In genomic region chr5:79075646-79076426, GRCh38 we compare ENCODE assay signal across 29 cellular contexts. TPM values are rescaled to one million over a fixed set of nuclear protein-coding genes. Genes with fewer than 3 reads are reported as not detected.
A peak's percentile ranks its signal among the peaks of the same experiment; 100 is the strongest.
DNase-seq lines count a peak whose midpoint lies in the region; ATAC-seq, FAIRE-seq and TF ChIP-seq lines count a peak whose summit lies in the region.
"Had no signal": no experiment of that assay in that cellular context is flagged by ENCODE, and none has a peak within 500 bp of the region (broad histone marks: within the 10 kb centered on the region; RNA-seq: fewer than 3 reads in every experiment).

No MANE protein-coding gene starts in this region.

- peak; percentile 4 for TF ChIP-seq CTCF in DND-41 (IDR thresholded peaks at IDR 0.05; ENCODE audit: borderline replicate concordance, extremely low read depth, low read length, poor library complexity, severe bottlenecking)
- TF ChIP-seq CTCF in GM23338 (conservative IDR thresholded peaks at IDR 0.05; ENCODE audit: low read depth in 2 of 2) = peak; percentile 17 to 38; a peak in 3 of 4 replicates
- TF ChIP-seq CTCF in GM12878 (IDR thresholded peaks at IDR 0.05 in 2 of 3, conservative IDR thresholded peaks at IDR 0.05 in 1 of 3; ENCODE audit: control insufficient read depth in 2 of 3, extremely low read depth in 1 of 3, insufficient read depth in 1 of 3, low read depth in 3 of 3, low read length in 3 of 3) = no peak

- no peaks in the 10 kb centered on the region for H3K27me3 ChIP-seq in DND-41 (ENCODE audit: insufficient read depth, low read length, poor library complexity)
- H3K27me3 ChIP-seq in GM23338 (ENCODE audit: insufficient read depth) = no peaks in the 10 kb centered on the region
- no peaks in the 10 kb centered on the region; a peak in 1 of 4 replicates for H3K27me3 ChIP-seq in GM12878 (replicated peaks in 1 of 2; ENCODE audit: control insufficient read depth in 2 of 2, insufficient read depth in 2 of 2, low read length in 1 of 2)
- H3K27me3 ChIP-seq: body of pancreas had no signal

- H3K79me2 ChIP-seq in DND-41 (ENCODE audit: insufficient read depth, low read length) (no peaks in the 10 kb centered on the region), GM23338 (replicated peaks; ENCODE audit: insufficient read depth) (no peaks in the 10 kb centered on the region), GM12878 (ENCODE audit: control insufficient read depth, insufficient read depth, low read length) (no peaks in the 10 kb centered on the region)

- no peaks in the 10 kb centered on the region for H3K36me3 ChIP-seq in DND-41 (ENCODE audit: insufficient read depth, low read length)
- no peaks in the 10 kb centered on the region for H3K36me3 ChIP-seq in GM23338 (ENCODE audit: insufficient read depth)
- no peaks in the 10 kb centered on the region for H3K36me3 ChIP-seq in GM12878 (ENCODE audit: control insufficient read depth in 2 of 2, insufficient read depth in 2 of 2, low read length in 1 of 2)
- H3K36me3 ChIP-seq: lower lobe of right lung had no signal

- POLR2A ChIA-PET in GM12878 (lab: Charles Lee) = no interaction called here
- POLR2A ChIA-PET in HEK293T (lab: Yijun Ruan, JAX) = no interaction called here

- no peak overlapping the region for H3K4me3 Mint-ChIP-seq in GM23338
- H3K4me3 Mint-ChIP-seq: activated CD4-positive, alpha-beta T cell treated with anti-CD3 and anti-CD28 coated beads, Interleukin-2, amount 10 ng/mL, durations not matched to agents 24 days and 14 days; activated naive CD8-positive, alpha-beta T cell; endodermal cell; T-cell had no signal

- H3K4me1 ChIP-seq in DND-41 (ENCODE audit: insufficient read depth, low read length) (no peaks in the 10 kb centered on the region), GM23338 (ENCODE audit: insufficient read depth) (no peaks in the 10 kb centered on the region), GM12878 (ENCODE audit: control insufficient read depth, insufficient read depth, low read length) (no peaks in the 10 kb centered on the region)
- H3K4me1 ChIP-seq: body of pancreas, lower lobe of right lung had no signal

- no peak for TF ChIP-seq POLR2A in GM12878 (IDR thresholded peaks at IDR 0.05; ENCODE audit: low read depth, low read length)

- no peak for TF ChIP-seq EP300 in GM12878 (IDR thresholded peaks at IDR 0.05; ENCODE audit: borderline replicate concordance in 1 of 2, control insufficient read depth in 1 of 2, low read depth in 2 of 2, low read length in 2 of 2)

- no peaks in the 10 kb centered on the region for H4K20me1 ChIP-seq in DND-41 (ENCODE audit: insufficient read depth, low read length)
- no peaks in the 10 kb centered on the region for H4K20me1 ChIP-seq in GM23338 (replicated peaks; ENCODE audit: insufficient read depth)
- no peaks in the 10 kb centered on the region for H4K20me1 ChIP-seq in GM12878 (ENCODE audit: control insufficient read depth, insufficient read depth)

- BruUV-seq in GM12878 (replicated peaks; lab: Mats Ljungman, UMichigan) = no TSS peak

- CTCF ChIA-PET in GM12878 (lab: Yijun Ruan, JAX) = interaction anchor here (3.8 kb wide), 1 partner anchor 51 kb away, joined by 11 read pairs; no protein-coding TSS in a partner anchor
- CTCF ChIA-PET in HEK293T (lab: Yijun Ruan, JAX) = no interaction called here

- H3K9me3 ChIP-seq in DND-41 (ENCODE audit: insufficient read depth, low read length, severe bottlenecking) = peaks cover 4% of the 10 kb centered on the region
- H3K9me3 ChIP-seq in GM12878 (replicated peaks; ENCODE audit: control insufficient read depth, insufficient read depth, low read length) = no peaks in the 10 kb centered on the region
- H3K9me3 ChIP-seq: body of pancreas had no signal

- no peaks in the 10 kb centered on the region for H3K9me2 ChIP-seq in GM23338 (ENCODE audit: insufficient read depth)

- no peak for FAIRE-seq in GM12878 (lab: Jason Lieb, UNC)
- FAIRE-seq: D721Med, G401.6, H54, TTC549 had no signal

- peaks cover 3% of the 10 kb centered on the region for H3K27me3 Mint-ChIP-seq in GM23338 (ENCODE audit: insufficient read depth, low read depth, poor library complexity)

- no peak overlapping the region for H2AFZ ChIP-seq in DND-41 (ENCODE audit: low read depth, low read length)
- no peak overlapping the region for H2AFZ ChIP-seq in GM23338
- no peak overlapping the region for H2AFZ ChIP-seq in GM12878 (ENCODE audit: control insufficient read depth, low read depth, low read length)

- SMC1A ChIA-PET in GM12878 (lab: Charles Lee; ENCODE audit: uncharacterized antibody, unreplicated experiment) = no interaction called here

- ATAC-seq in DND-41 (ENCODE audit: insufficient read depth, low read depth) (no peak), GM23338 (peak; percentile 72), GM12878 (peak; percentile 52)
- ATAC-seq: body of pancreas, lower lobe of right lung, T-cell had no signal

- in situ Hi-C loops in GM12878 (cut with MboI) = no loop called here

- no peak overlapping the region for H3K27ac ChIP-seq in DND-41 (ENCODE audit: low read length)
- H3K27ac ChIP-seq in GM23338 (ENCODE audit: low read depth) = no peak overlapping the region
- H3K27ac ChIP-seq in GM12878 (ENCODE audit: control insufficient read depth, insufficient read depth) = no peak overlapping the region
- H3K27ac ChIP-seq: body of pancreas, C4-2B, coronary artery, KMS-11, lower lobe of right lung had no signal

- H3K9me3 Mint-ChIP-seq in GM23338 = peaks cover 5% of the 10 kb centered on the region; the same call in 1 of the 3 replicates
- H3K9me3 Mint-ChIP-seq: activated CD4-positive, alpha-beta T cell treated with anti-CD3 and anti-CD28 coated beads, Interleukin-2, amount 10 ng/mL, durations not matched to agents 24 days and 14 days; T-cell had no signal

- intact Hi-C loops in GM12878 (cut with micrococcal nuclease; ENCODE audit: unreplicated experiment) = no loop called here

- no peaks in the 10 kb centered on the region for H3F3A ChIP-seq in GM23338 (replicated peaks; ENCODE audit: low read depth)

- no peak overlapping the region for H3K27ac Mint-ChIP-seq in GM23338
- H3K27ac Mint-ChIP-seq: activated CD4-positive, alpha-beta T cell treated with anti-CD3 and anti-CD28 coated beads, Interleukin-2, amount 10 ng/mL, durations not matched to agents 24 days and 14 days; activated naive CD8-positive, alpha-beta T cell; endodermal cell; T-cell had no signal

- no peak for DNase-seq in DND-41
- DNase-seq in GM23338 (ENCODE audit: low spot score) = peak; percentile 24
- DNase-seq in GM12878 (ENCODE audit: low read depth, low spot score) = no peak
- peak; percentile 57 for DNase-seq in kidney tubule cell (ENCODE audit: low spot score)
- DNase-seq in middle frontal gyrus (ENCODE audit: extremely low spot score, low spot score) = no peak
- DNase-seq in hepatic stellate cell (ENCODE audit: low spot score) = no peak
- DNase-seq in A172 (ENCODE audit: low spot score) = no peak
- DNase-seq in HEK293T (ENCODE audit: extremely low spot score) = no peak
- DNase-seq: activated CD4-positive, alpha-beta T cell treated with anti-CD3 and anti-CD28 coated beads, Interleukin-2, amount 10 ng/mL, durations not matched to agents 24 days and 14 days; body of pancreas; endodermal cell; head of caudate nucleus; lower lobe of right lung; NCI-H1092; NCI-H526; SIG-M5; stimulated activated CD4-positive, alpha-beta T cell treated with anti-CD3 and anti-CD28 coated beads, Interleukin-2, amount 100 ng/mL, for 24 hours; stimulated activated naive CD4-positive, alpha-beta T cell treated with Interleukin-2 at 50 U/mL for 16 hours; T-cell had no signal

- WGBS in GM12878 (ENCODE audit: insufficient coverage, insufficient replicate concordance, low lambda C conversion rate, missing lambda C conversion rate) = 64% methylated on average over 11 of the region's 11 CpGs

- H3K36me3 Mint-ChIP-seq in GM23338 (ENCODE audit: low read depth) = no peaks in the 10 kb centered on the region
- H3K36me3 Mint-ChIP-seq: T-cell had no signal

- no peak overlapping the region for H3K4me3 ChIP-seq in DND-41 (ENCODE audit: low read depth in 1 of 2, low read length in 2 of 2)
- H3K4me3 ChIP-seq in GM23338 = no peak overlapping the region
- no peak overlapping the region for H3K4me3 ChIP-seq in GM12878
- H3K4me3 ChIP-seq: body of pancreas, coronary artery, lower lobe of right lung had no signal

- no peak overlapping the region for H3K9ac ChIP-seq in DND-41 (ENCODE audit: low read depth, low read length)
- H3K9ac ChIP-seq in GM12878 (ENCODE audit: control insufficient read depth, insufficient read depth, low read length) = no peak overlapping the region
- H3K9ac ChIP-seq: KMS-11 had no signal

- H3K4me1 Mint-ChIP-seq in GM23338 = peaks cover 7% of the 10 kb centered on the region; the same call in 2 of the 3 replicates
- H3K4me1 Mint-ChIP-seq: T-cell had no signal

- RAD21 ChIA-PET in GM12878 (lab: Charles Lee; ENCODE audit: unreplicated experiment) = no interaction called here

- H3K4me2 ChIP-seq in DND-41 (ENCODE audit: insufficient read depth, low read length) (no peak overlapping the region), GM23338 (no peak overlapping the region), GM12878 (ENCODE audit: control insufficient read depth, insufficient read depth) (no peak overlapping the region)
- H3K4me2 ChIP-seq: KMS-11 had no signal

- no peak for TF ChIP-seq RAD21 in GM12878 (IDR thresholded peaks at IDR 0.05; ENCODE audit: insufficient read depth, low read depth, low read length)

RNA-seq across cellular contexts. Expression of gene BHMT2, which starts 6.3 kb away (rescaled TPM):
- total RNA-seq in GM23338 (2014; rRNA removed; shearing (Covaris generic)) = 1.7 and 2.5 TPM in 2 replicates
- polyA plus RNA-seq in GM23338 (2016; fragmentation: Nextera tagmentation; extraction: Ambion mirVana) (1.1 and 1.9 TPM in 2 replicates), GM12878 (2011; rRNA removed) (not detected in 2 replicates), GM12878 (2014; fragmentation: Illumina TruSeq; extraction: Trizol) (not detected in 2 replicates), GM12878 (2014; fragmentation: Nextera tagmentation; extraction: Ambion mirVana) (not detected), GM12878 (2014; rRNA removed) (not detected in 2 replicates), GM12878 (2016; fragmentation: Nextera tagmentation; extraction: Ambion mirVana) (not detected)
- not detected in 2 replicates for total RNA-seq in GM12878 (2013; cell fraction: nucleolus; rRNA removed)
- total RNA-seq in GM12878 (2014; rRNA removed) (not detected in 2 replicates), GM12878 (2014; rRNA removed; fragmentation: Illumina TruSeq; extraction: Trizol) (not detected in 2 replicates), GM12878 (2021) (not detected in 2 replicates)
- polyA plus RNA-seq in GM12878 (2011; ENCODE audit: low read depth) = not detected
- not detected in 2 replicates for polyA plus RNA-seq in GM12878 (2011; cell fraction: cytosol; rRNA removed)
- not detected in 2 replicates for polyA plus RNA-seq in GM12878 (2011; cell fraction: nucleus; rRNA removed)
- polyA plus RNA-seq in GM12878 (2012) = not detected in 2 replicates
- polyA minus RNA-seq in GM12878 (2011; rRNA and poly(A)+ RNA removed) = not detected in 2 replicates
- not detected in 2 replicates for polyA minus RNA-seq in GM12878 (2011; cell fraction: cytosol; rRNA and poly(A)+ RNA removed)
- polyA minus RNA-seq in GM12878 (2011; cell fraction: nucleus; rRNA and poly(A)+ RNA removed) = not detected in 2 replicates
- not detected in 2 replicates for total RNA-seq in A172 (2014; rRNA removed; shearing (Covaris generic))
- total RNA-seq: activated CD4-positive, alpha-beta T cell treated with anti-CD3 and anti-CD28 coated beads, Interleukin-2, amount 10 ng/mL, durations not matched to agents 24 days and 14 days; HT-29 had no signal

RNA-seq across cellular contexts. Expression of gene DMGDH, which starts 6.4 kb away (rescaled TPM):
- total RNA-seq in GM23338 (2014; rRNA removed; shearing (Covaris generic)) = 0.52 TPM in 1 of 2 replicates, not detected in the other
- polyA plus RNA-seq in GM23338 (2016; fragmentation: Nextera tagmentation; extraction: Ambion mirVana) (0.63 and 0.94 TPM in 2 replicates), GM12878 (2011; rRNA removed) (0.45 and 0.73 TPM in 2 replicates), GM12878 (2014; fragmentation: Illumina TruSeq; extraction: Trizol) (0.29 and 0.90 TPM in 2 replicates), GM12878 (2014; fragmentation: Nextera tagmentation; extraction: Ambion mirVana) (under 1 TPM in 1 of 2 experiments, not detected in 1; 0.22 TPM), GM12878 (2014; rRNA removed) (0.25 and 1.5 TPM in 2 replicates), GM12878 (2016; fragmentation: Nextera tagmentation; extraction: Ambion mirVana) (under 1 TPM in 1 of 2 experiments, not detected in 1; 0.44 TPM)
- total RNA-seq in GM12878 (2013; cell fraction: nucleolus; rRNA removed) = 0.73 and 0.86 TPM in 2 replicates
- total RNA-seq in GM12878 (2014; rRNA removed) (0.28 and 1.1 TPM in 2 replicates), GM12878 (2014; rRNA removed; fragmentation: Illumina TruSeq; extraction: Trizol) (0.54 and 0.64 TPM in 2 replicates), GM12878 (2021) (0.56 TPM in 1 of 2 replicates, not detected in the other)
- not detected for polyA plus RNA-seq in GM12878 (2011; ENCODE audit: low read depth)
- polyA plus RNA-seq in GM12878 (2011; cell fraction: cytosol; rRNA removed) = 0.42 and 0.70 TPM in 2 replicates
- 0.27 and 0.91 TPM in 2 replicates for polyA plus RNA-seq in GM12878 (2011; cell fraction: nucleus; rRNA removed)
- polyA plus RNA-seq in GM12878 (2012) = 0.65 and 0.95 TPM in 2 replicates
- 0.15 and 2.2 TPM in 2 replicates for polyA minus RNA-seq in GM12878 (2011; rRNA and poly(A)+ RNA removed)
- 0.31 TPM in 1 of 2 replicates, not detected in the other for polyA minus RNA-seq in GM12878 (2011; cell fraction: cytosol; rRNA and poly(A)+ RNA removed)
- 0.67 and 0.73 TPM in 2 replicates for polyA minus RNA-seq in GM12878 (2011; cell fraction: nucleus; rRNA and poly(A)+ RNA removed)
- 0.12 TPM in 1 of 2 replicates, not detected in the other for total RNA-seq in A172 (2014; rRNA removed; shearing (Covaris generic))
- total RNA-seq: activated CD4-positive, alpha-beta T cell treated with anti-CD3 and anti-CD28 coated beads, Interleukin-2, amount 10 ng/mL, durations not matched to agents 24 days and 14 days; HT-29 had no signal

RNA-seq across cellular contexts. Expression of gene BHMT, which starts 35.8 kb away (rescaled TPM):
- total RNA-seq in GM23338 (2014; rRNA removed; shearing (Covaris generic)) = 2.3 and 4.2 TPM in 2 replicates
- polyA plus RNA-seq in GM23338 (2016; fragmentation: Nextera tagmentation; extraction: Ambion mirVana) = 1.4 and 2.6 TPM in 2 replicates
- total RNA-seq in GM12878 (2013; cell fraction: nucleolus; rRNA removed) = not detected in 2 replicates
- not detected in 2 replicates for total RNA-seq in GM12878 (2014; rRNA removed)
- not detected in 2 replicates for total RNA-seq in GM12878 (2014; rRNA removed; fragmentation: Illumina TruSeq; extraction: Trizol)
- total RNA-seq in GM12878 (2021) = 0.29 and 0.44 TPM in 2 replicates
- not detected for polyA plus RNA-seq in GM12878 (2011; ENCODE audit: low read depth)
- polyA plus RNA-seq in GM12878 (2011; rRNA removed) = not detected in 2 replicates
- polyA plus RNA-seq in GM12878 (2011; cell fraction: cytosol; rRNA removed) = not detected in 2 replicates
- not detected in 2 replicates for polyA plus RNA-seq in GM12878 (2011; cell fraction: nucleus; rRNA removed)
- not detected in 2 replicates for polyA plus RNA-seq in GM12878 (2012)
- polyA plus RNA-seq in GM12878 (2014; fragmentation: Illumina TruSeq; extraction: Trizol) = not detected in 2 replicates
- polyA plus RNA-seq in GM12878 (2014; fragmentation: Nextera tagmentation; extraction: Ambion mirVana) = not detected
- polyA plus RNA-seq in GM12878 (2014; rRNA removed) = not detected in 2 replicates
- not detected for polyA plus RNA-seq in GM12878 (2016; fragmentation: Nextera tagmentation; extraction: Ambion mirVana)
- polyA minus RNA-seq in GM12878 (2011; rRNA and poly(A)+ RNA removed) = not detected in 2 replicates
- not detected in 2 replicates for polyA minus RNA-seq in GM12878 (2011; cell fraction: cytosol; rRNA and poly(A)+ RNA removed)
- not detected in 2 replicates for polyA minus RNA-seq in GM12878 (2011; cell fraction: nucleus; rRNA and poly(A)+ RNA removed)
- not detected in 2 replicates for total RNA-seq in A172 (2014; rRNA removed; shearing (Covaris generic))
- total RNA-seq: activated CD4-positive, alpha-beta T cell treated with anti-CD3 and anti-CD28 coated beads, Interleukin-2, amount 10 ng/mL, durations not matched to agents 24 days and 14 days; body of pancreas; HT-29; lower lobe of right lung; myocyte had no signal

Comparison
In these comparisons a context has a peak if more than half of its experiments do, and no peak if none do; other contexts are left out.
1. DNase-seq: peak in GM23338 (single experiment) and kidney tubule cell (single experiment); none in DND-41 (single experiment), GM12878 (single experiment), middle frontal gyrus (single experiment), hepatic stellate cell (single experiment), A172 (single experiment) and HEK293T (single experiment).
2. CTCF ChIP-seq: peak in DND-41 (single experiment) and GM23338 (2 of 2); none in GM12878 (0 of 3).